Comparison of ENCODE assay signal across 7 cellular contexts in the genomic region with DNA sequence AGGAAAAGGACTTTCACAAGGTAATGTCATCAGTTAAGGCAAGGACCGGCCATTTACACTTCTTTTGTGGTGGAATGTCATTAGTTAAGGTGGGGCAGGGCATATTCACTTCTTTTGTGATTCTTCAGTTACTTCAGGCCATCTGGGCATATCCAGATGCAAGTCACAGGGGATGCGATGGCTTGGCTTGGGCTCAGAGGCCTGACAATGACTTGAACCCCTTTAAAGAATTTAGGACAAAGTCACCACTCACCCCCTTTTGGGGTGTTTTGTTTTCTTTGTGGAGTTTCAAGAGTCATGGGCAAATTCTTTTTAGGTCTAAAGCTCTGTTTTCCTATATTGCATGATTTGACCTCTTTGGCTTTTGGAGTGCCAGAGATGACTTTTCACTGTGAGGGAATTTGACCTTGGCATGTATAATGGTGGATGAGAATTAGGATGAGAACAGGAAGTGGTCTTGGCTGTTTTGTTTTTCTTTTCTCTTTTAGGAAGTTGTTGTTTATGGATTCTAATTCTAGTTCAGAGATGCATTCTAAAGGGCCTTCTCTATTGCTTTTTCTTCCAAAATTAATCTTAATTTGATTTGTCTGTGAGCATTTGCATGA.
DNase-seq lines count a peak whose midpoint lies in the region; ATAC-seq, FAIRE-seq and TF ChIP-seq lines count a peak whose summit lies in the region.
"Not testable (repeated sequence)": the region's sequence is repeated elsewhere in the genome, so short reads cannot be mapped to it uniquely, and the experiment has no call there.

No MANE protein-coding gene starts in this region.

- H3K23me2 ChIP-seq in H9 (ENCODE audit: insufficient read length, low read depth, low read length, poor library complexity, severe bottlenecking), result not testable (repeated sequence)

- not testable (repeated sequence) for H2BK20ac ChIP-seq in H9 (ENCODE audit: low read depth, low read length, poor library complexity, severe bottlenecking)

- ATAC-seq in GM12878, result not testable (repeated sequence)

- in situ Hi-C loops in GM12878 (cut with MboI), result not testable (repeated sequence)

- H3K4me2 ChIP-seq in H9 (ENCODE audit: insufficient read depth, insufficient read length, low read length); mesendoderm (ENCODE audit: low read length): not testable (repeated sequence)
- H3K4me2 ChIP-seq in OCI-LY3 (ENCODE audit: low read length), result peak overlapping the region; percentile 13; the same call in 1 of the 2 replicates
- H3K4me2 ChIP-seq in GM12878 (ENCODE audit: control insufficient read depth, insufficient read depth), result peak overlapping the region; percentile 33; the same call in 1 of the 2 replicates

- not testable (repeated sequence) for H3K4me3 Mint-ChIP-seq in H9

- not testable (repeated sequence) for TF ChIP-seq RAD21 in GM12878 (IDR thresholded peaks at IDR 0.05; ENCODE audit: insufficient read depth, low read depth, low read length)

- not testable (repeated sequence) for H3K9me3 ChIP-seq in ES-I3 (ENCODE audit: control insufficient read depth, insufficient read depth, low read length); H9 (ENCODE audit: control insufficient read depth, low read depth, low read length); OCI-LY3 (ENCODE audit: insufficient read depth, low read length); GM12878 (replicated peaks; ENCODE audit: control insufficient read depth, insufficient read depth, low read length)

- H2BK5ac ChIP-seq in H9 (ENCODE audit: insufficient read length, low read length), result peak overlapping the region; percentile 93
- H2BK5ac ChIP-seq in mesendoderm (ENCODE audit: low read length), result not testable (repeated sequence)

- SMC1A ChIA-PET in GM12878 (lab: Charles Lee; ENCODE audit: uncharacterized antibody, unreplicated experiment), result interaction anchor here (1.0 to 1.7 kb wide), 2 partner anchors 12 to 82 kb away, joined by 3 to 6 read pairs; no protein-coding TSS in a partner anchor

- H2AFZ ChIP-seq in H9 (ENCODE audit: low read length); OCI-LY3 (ENCODE audit: low read depth, low read length): not testable (repeated sequence)
- H2AFZ ChIP-seq in GM12878 (ENCODE audit: control insufficient read depth, low read depth, low read length), result peak overlapping the region; percentile 51

- not testable (repeated sequence) for H3K4ac ChIP-seq in H9 (ENCODE audit: low read depth, low read length); mesendoderm (ENCODE audit: low read depth, low read length)

- peaks cover 14% of the 10 kb centered on the region for H3K4me1 ChIP-seq in ES-I3 (ENCODE audit: insufficient read depth, low read length)
- H3K4me1 ChIP-seq in H9 (ENCODE audit: insufficient read depth, low read length); GM12878 (ENCODE audit: control insufficient read depth, insufficient read depth, low read length); mesendoderm (ENCODE audit: control insufficient read depth, low read depth, low read length): not testable (repeated sequence)
- peaks cover 13% of the 10 kb centered on the region for H3K4me1 ChIP-seq in OCI-LY3 (ENCODE audit: low read length)

- H4K20me1 ChIP-seq in H9 (ENCODE audit: control insufficient read depth, insufficient read depth, insufficient read length); OCI-LY3 (ENCODE audit: insufficient read depth, low read length); GM12878 (ENCODE audit: control insufficient read depth, insufficient read depth): not testable (repeated sequence)

- H3K27ac Mint-ChIP-seq in H9, result peak overlapping the region; percentile 7 to 41 (median 17); a peak in 4 of 7 replicates

- not testable (repeated sequence) for H4K8ac ChIP-seq in H9 (replicated peaks; ENCODE audit: insufficient read length, low read depth, low read length); mesendoderm (ENCODE audit: low read depth, low read length)

- FAIRE-seq in GM12878 (lab: Jason Lieb, UNC), result not testable (repeated sequence)

- H2BK12ac ChIP-seq in H9 (ENCODE audit: insufficient read length, low read depth, low read length), result not testable (repeated sequence)

- BruUV-seq in GM12878 (replicated peaks; lab: Mats Ljungman, UMichigan), result not testable (repeated sequence)

- DNase-seq in H9 (peak; percentile 60), HS-27A (ENCODE audit: low read depth) (peak; percentile 27), foreskin fibroblast (peak; percentile 18 to 76)
- not testable (repeated sequence) for DNase-seq in GM12878 (ENCODE audit: low read depth, low spot score); mesendoderm

- H3K18ac ChIP-seq in H9 (ENCODE audit: insufficient read length, low read depth, low read length); mesendoderm (ENCODE audit: low read length): not testable (repeated sequence)

- not testable (repeated sequence) for H3K36me3 ChIP-seq in ES-I3 (ENCODE audit: insufficient read depth, low read length); OCI-LY3 (replicated peaks; ENCODE audit: low read depth, low read length); GM12878 (ENCODE audit: control insufficient read depth in 2 of 2, insufficient read depth in 2 of 2, low read length in 1 of 2); mesendoderm (ENCODE audit: control insufficient read depth, insufficient read depth, low read length)

- CTCF ChIA-PET in GM12878 (lab: Yijun Ruan, JAX), result interaction anchor here (0.6 to 2.7 kb wide), 4 partner anchors 12 to 142 kb away, joined by 3 to 28 read pairs (median 5); no protein-coding TSS in a partner anchor

- not testable (repeated sequence) for H3K14ac ChIP-seq in H9 (ENCODE audit: insufficient read depth, low read length)

- not testable (repeated sequence) for H3K27me3 ChIP-seq in H9 (ENCODE audit: insufficient read depth, low read length); OCI-LY3 (ENCODE audit: low read depth, low read length); GM12878 (replicated peaks in 1 of 2; ENCODE audit: control insufficient read depth in 2 of 2, insufficient read depth in 2 of 2, low read length in 1 of 2); mesendoderm (ENCODE audit: insufficient read depth, low read length, poor library complexity)

- not testable (repeated sequence) for H3K4me3 ChIP-seq in OCI-LY3 (ENCODE audit: low read length); GM12878; foreskin fibroblast (ENCODE audit: low read depth in 1 of 2, low read length in 2 of 2); mesendoderm (ENCODE audit: low read length)

- not testable (repeated sequence) for H2BK15ac ChIP-seq in H9 (ENCODE audit: low read depth, low read length); mesendoderm (replicated peaks; ENCODE audit: low read depth)

- POLR2A ChIA-PET in GM12878 (lab: Charles Lee), result interaction anchor here (0.9 to 1.2 kb wide), 2 partner anchors 34 to 159 kb away, joined by 5 to 8 read pairs; no protein-coding TSS in a partner anchor

- H4K5ac ChIP-seq in H9 (ENCODE audit: insufficient read length, low read depth, low read length); mesendoderm (ENCODE audit: low read length): not testable (repeated sequence)

- not testable (repeated sequence) for H3K23ac ChIP-seq in H9 (ENCODE audit: insufficient read length, low read depth, low read length); mesendoderm (ENCODE audit: low read length)

- not testable (repeated sequence) for H3K79me1 ChIP-seq in H9 (ENCODE audit: insufficient read depth, low read depth, low read length, poor library complexity, severe bottlenecking); mesendoderm (ENCODE audit: low read length)

- H3K36me3 Mint-ChIP-seq in H9 (ENCODE audit: insufficient read depth in 1 of 3, low read depth in 3 of 3), result peaks cover 0 to 28% (median 13%) of the 10 kb centered on the region in 3 experiments; a peak in 6 of 7 replicates

- H3T11ph ChIP-seq in H9 (ENCODE audit: low read length), result not testable (repeated sequence)

- not testable (repeated sequence) for H2BK120ac ChIP-seq in H9 (ENCODE audit: low read depth, low read length, poor library complexity, severe bottlenecking)
- H2BK120ac ChIP-seq in mesendoderm (ENCODE audit: low read depth, low read length), result peak overlapping the region; percentile 88

- not testable (repeated sequence) for H3K27me3 Mint-ChIP-seq in H9 (ENCODE audit: low read depth)

- not testable (repeated sequence) for TF ChIP-seq POLR2A in GM12878 (IDR thresholded peaks at IDR 0.05; ENCODE audit: low read depth, low read length)

- TF ChIP-seq EP300 in GM12878 (IDR thresholded peaks at IDR 0.05; ENCODE audit: borderline replicate concordance in 1 of 2, control insufficient read depth in 1 of 2, low read depth in 2 of 2, low read length in 2 of 2), result not testable (repeated sequence)

- H2AK5ac ChIP-seq in H9 (ENCODE audit: insufficient read length, low read length); mesendoderm (ENCODE audit: low read length): not testable (repeated sequence)

- not testable (repeated sequence) for H3K79me2 ChIP-seq in H9 (ENCODE audit: insufficient read depth, low read length); OCI-LY3 (ENCODE audit: low read length); GM12878 (ENCODE audit: control insufficient read depth, insufficient read depth, low read length); mesendoderm (ENCODE audit: control insufficient read depth, insufficient read depth, low read length)

- peaks cover 32% of the 10 kb centered on the region in 2 experiments for H3K4me1 Mint-ChIP-seq in H9

- H3K9me3 Mint-ChIP-seq in H9, result not testable (repeated sequence)

- RAD21 ChIA-PET in GM12878 (lab: Charles Lee; ENCODE audit: unreplicated experiment), result interaction anchor here (0.6 to 2.9 kb wide), 9 partner anchors 35 to 1821 kb away, joined by 3 to 13 read pairs (median 4); no protein-coding TSS in a partner anchor

- H3K56ac ChIP-seq in H9 (ENCODE audit: insufficient read length, low read depth, low read length); mesendoderm (ENCODE audit: low read length): not testable (repeated sequence)

- H3K27ac ChIP-seq in H9 (ENCODE audit: insufficient read length, low read depth, low read length), result peak overlapping the region; percentile 88
- peak overlapping the region; percentile 29; the same call in 1 of the 2 replicates for H3K27ac ChIP-seq in OCI-LY3 (ENCODE audit: low read length)
- H3K27ac ChIP-seq in GM12878 (ENCODE audit: control insufficient read depth, insufficient read depth), result peak overlapping the region; percentile 73
- peak overlapping the region; percentile 57 for H3K27ac ChIP-seq in mesendoderm (ENCODE audit: low read depth, low read length)

- WGBS in H9 (ENCODE audit: extremely low coverage, insufficient read length, low lambda C conversion rate), result no CpG with 5 or more reads among the region's 2 CpGs
- whole genome bisulfite sequencing in GM12878 (ENCODE audit: insufficient coverage, insufficient replicate concordance, low lambda C conversion rate, missing lambda C conversion rate), result 50% methylated on average over 2 of the region's 2 CpGs
- WGBS in mesendoderm (ENCODE audit: extremely low coverage, insufficient coverage, low lambda C conversion rate), result no CpG with 5 or more reads among the region's 2 CpGs

- TF ChIP-seq CTCF in H9 (conservative IDR thresholded peaks at IDR 0.05); OCI-LY3 (IDR thresholded peaks at IDR 0.05; ENCODE audit: low read depth, low read length); GM12878 (IDR thresholded peaks at IDR 0.05 in 2 of 3, conservative IDR thresholded peaks at IDR 0.05 in 1 of 3; ENCODE audit: control insufficient read depth in 2 of 3, extremely low read depth in 1 of 3, insufficient read depth in 1 of 3, low read depth in 3 of 3, low read length in 3 of 3); foreskin fibroblast (IDR thresholded peaks at IDR 0.05; ENCODE audit: low read depth, low read length): not testable (repeated sequence)

- intact Hi-C loops in GM12878 (cut with micrococcal nuclease; ENCODE audit: unreplicated experiment), result loop anchor here (1.0 to 5.0 kb wide), 3 partner anchors 39 to 132 kb away; no protein-coding TSS in a partner anchor

- H4K91ac ChIP-seq in H9 (ENCODE audit: insufficient read length, low read depth, low read length), result not testable (repeated sequence)

- H3K9ac ChIP-seq in ES-I3 (ENCODE audit: low read depth, low read length) (peak overlapping the region; percentile 11; the same call in 1 of the 2 replicates), OCI-LY3 (ENCODE audit: low read length) (peak overlapping the region; percentile 19; the same call in 1 of the 2 replicates)
- H3K9ac ChIP-seq in H9 (ENCODE audit: extremely low read depth, insufficient read length, low read length); GM12878 (ENCODE audit: control insufficient read depth, insufficient read depth, low read length); mesendoderm (ENCODE audit: low read length): not testable (repeated sequence)

Comparison
In these comparisons a context has a peak if more than half of its experiments do, and no peak if none do; other contexts are left out.
1. H3K27ac ChIP-seq: peak in every context shown above with its lines; median percentile 88 in H9; 73 in GM12878; 57 in mesendoderm; 29 in OCI-LY3.